ENCODE assay signal across 27 cellular contexts in the genomic region with DNA sequence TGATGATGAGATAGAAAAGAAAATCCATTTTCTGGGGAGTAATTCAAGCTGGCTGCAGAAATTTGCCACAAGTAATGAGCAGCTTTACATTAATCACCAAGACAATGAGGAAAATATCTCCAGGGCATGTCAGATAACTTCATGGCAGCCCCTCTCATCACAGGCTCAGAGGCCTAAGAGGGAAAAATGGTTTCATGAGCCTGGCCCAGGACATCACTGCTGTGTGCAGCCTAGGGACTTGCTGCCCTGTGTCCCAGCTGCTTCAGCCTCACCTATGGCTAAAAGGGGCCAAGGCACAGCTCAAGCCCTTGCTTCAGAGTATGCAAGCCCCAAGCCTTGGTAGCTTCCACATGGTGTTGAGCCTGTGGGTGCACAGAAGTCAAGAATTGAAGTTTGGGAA.
"Had no signal": no experiment of that assay in that cellular context is flagged by ENCODE, and none has a peak within 500 bp of the region (broad histone marks: within the 10 kb centered on the region; RNA-seq: fewer than 3 reads in every experiment).

No MANE protein-coding gene starts in this region.

- H3K36me3 Mint-ChIP-seq: stimulated activated effector memory CD8-positive, alpha-beta T cell treated with anti-CD3 and anti-CD28 coated beads, Interleukin-12 subunit alpha, Interleukin-12 subunit beta, amount 100 ng/mL, for 72 hours had no signal

- H3K4me3 ChIP-seq: stomach, suprapubic skin, testis, thoracic aorta, thyroid gland, tibial artery, tibial nerve, transverse colon, upper lobe of left lung, upper lobe of right lung, uterus, vagina had no signal

- H3K4me1 ChIP-seq: stomach, suprapubic skin, testis, thyroid gland, tibial artery, tibial nerve, transverse colon, upper lobe of left lung, upper lobe of right lung, uterus, vagina had no signal

- H3K4me3 Mint-ChIP-seq: stimulated activated effector memory CD8-positive, alpha-beta T cell treated with anti-CD3 and anti-CD28 coated beads, Interleukin-12 subunit alpha, Interleukin-12 subunit beta, amount 100 ng/mL, for 72 hours; stimulated activated memory B cell treated with anti-CD40 and anti-IgM and Interleukin-4, amounts not matched to agents 10 μg/mL and 1 μg/mL and 100 μg/mL, for 72 hours; stimulated activated naive B cell treated with anti-CD40 and anti-IgM and Interleukin-4, amounts not matched to agents 10 μg/mL and 1 μg/mL and 100 μg/mL, for 72 hours; stimulated activated naive CD8-positive, alpha-beta T cell treated with anti-CD3 and anti-CD28 coated beads, Interleukin-15, amount 100 ng/mL, for 72 hours; stimulated activated naive CD8-positive, alpha-beta T cell treated with anti-CD3 and anti-CD28 coated beads, Interleukin-15, Interleukin-2, amounts not matched to agents 100 ng/mL and 50 ng/mL, for 24 hours had no signal

- H3K36me3 ChIP-seq: stomach, suprapubic skin, thoracic aorta, thyroid gland, tibial artery, tibial nerve, transverse colon, upper lobe of left lung, upper lobe of right lung, uterus, vagina had no signal

- H3K27ac Mint-ChIP-seq: stimulated activated effector memory CD8-positive, alpha-beta T cell treated with anti-CD3 and anti-CD28 coated beads, Interleukin-12 subunit alpha, Interleukin-12 subunit beta, amount 100 ng/mL, for 72 hours; stimulated activated memory B cell treated with anti-CD40 and anti-IgM and Interleukin-4, amounts not matched to agents 10 μg/mL and 1 μg/mL and 100 μg/mL, for 72 hours; stimulated activated naive B cell treated with anti-CD40 and anti-IgM and Interleukin-4, amounts not matched to agents 10 μg/mL and 1 μg/mL and 100 μg/mL, for 72 hours; stimulated activated naive CD8-positive, alpha-beta T cell treated with anti-CD3 and anti-CD28 coated beads, Interleukin-15, Interleukin-2, amounts not matched to agents 100 ng/mL and 50 ng/mL, for 24 hours had no signal

- DNase-seq: stimulated activated CD4-positive, alpha-beta T cell treated with anti-CD3 and anti-CD28 coated beads, Interleukin-2, amount 100 ng/mL, for 48 hours; stimulated activated CD4-positive, alpha-beta T cell treated with anti-CD3 and anti-CD28 coated beads, Interleukin-4, amount 100 ng/mL, for 1 hour; stimulated activated CD4-positive, alpha-beta T cell treated with anti-CD3 and anti-CD28 coated beads, Interleukin-4, amount 100 ng/mL, for 24 hours; stimulated activated CD4-positive, alpha-beta T cell treated with anti-CD3 and anti-CD28 coated beads, Interleukin-4, amount 100 ng/mL, for 4 hours; stimulated activated CD8-positive, alpha-beta memory T cell treated with anti-CD3 and anti-CD28 coated beads, Interleukin-4, amount 100 ng/mL, for 48 hours; stimulated activated naive B cell treated with anti-CD40 and anti-IgM and Interleukin-4, amounts not matched to agents 10 μg/mL and 1 μg/mL and 100 μg/mL, for 72 hours; stimulated activated naive CD4-positive, alpha-beta T cell; stimulated activated naive CD4-positive, alpha-beta T cell treated with Interleukin-2 at 50 U/mL for 16 hours; stimulated activated naive CD8-positive, alpha-beta T cell treated with anti-CD3 and anti-CD28 coated beads, Interleukin-15, amount 100 ng/mL, for 72 hours; stimulated activated naive CD8-positive, alpha-beta T cell treated with anti-CD3 and anti-CD28 coated beads, Interleukin-15, Interleukin-2, amounts not matched to agents 100 U/mL and 50 U/mL, for 24 hours; stomach; substantia nigra; testis; thyroid gland; tibial artery; transverse colon; trophoblast cell; upper lobe of left lung; upper lobe of right lung; uterus had no signal

- H3K9me3 ChIP-seq: suprapubic skin, testis, thyroid gland, uterus had no signal

- H3K4me1 Mint-ChIP-seq: stimulated activated effector memory CD8-positive, alpha-beta T cell treated with anti-CD3 and anti-CD28 coated beads, Interleukin-12 subunit alpha, Interleukin-12 subunit beta, amount 100 ng/mL, for 72 hours; stimulated activated memory B cell treated with anti-CD40 and anti-IgM and Interleukin-4, amounts not matched to agents 10 μg/mL and 1 μg/mL and 100 μg/mL, for 72 hours; stimulated activated naive B cell treated with anti-CD40 and anti-IgM and Interleukin-4, amounts not matched to agents 10 μg/mL and 1 μg/mL and 100 μg/mL, for 72 hours; stimulated activated naive CD8-positive, alpha-beta T cell treated with anti-CD3 and anti-CD28 coated beads, Interleukin-15, amount 100 ng/mL, for 72 hours had no signal

- H3K27ac ChIP-seq: stomach, suprapubic skin, testis, thoracic aorta, thyroid gland, tibial artery, tibial nerve, transverse colon, upper lobe of left lung, upper lobe of right lung, uterus, vagina had no signal

- H3K27me3 ChIP-seq: stomach, testis, thyroid gland, tibial nerve, transverse colon, upper lobe of left lung, upper lobe of right lung, uterus, vagina had no signal
